25 cellular contexts compared by ENCODE assay signal in the genomic region with DNA sequence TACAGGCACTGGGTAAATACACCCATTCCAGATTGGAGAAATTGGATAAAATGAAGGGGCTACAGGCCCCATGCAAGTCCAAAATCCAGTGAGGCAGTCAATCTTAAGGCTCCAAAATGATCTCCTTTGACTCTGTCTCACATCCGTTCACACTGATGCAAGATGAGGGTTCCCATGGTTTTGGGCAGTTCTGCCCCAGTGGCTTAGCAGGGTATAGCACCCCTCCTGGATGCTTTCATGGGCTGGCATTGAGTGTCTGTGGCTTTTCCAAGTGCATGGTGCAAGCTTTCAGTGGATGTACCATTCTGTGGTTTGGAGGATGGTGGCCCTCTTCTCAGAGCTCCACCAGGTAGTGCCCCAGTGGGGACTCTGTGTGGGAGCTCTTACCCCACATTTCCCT.
DNase-seq lines count a peak whose midpoint lies in the region; ATAC-seq and TF ChIP-seq lines count a peak whose summit lies in the region.
"Had no signal": no experiment of that assay in that cellular context is flagged by ENCODE, and none has a peak within 500 bp of the region (broad histone marks: within the 10 kb centered on the region; RNA-seq: fewer than 3 reads in every experiment).

No MANE protein-coding gene starts in this region.

- TF ChIP-seq RAD21 in HCT116 (IDR thresholded peaks at IDR 0.05; ENCODE audit: low read depth), result no peak

- H3K36me3 ChIP-seq in HCT116 (ENCODE audit: control insufficient read depth in 1 of 2, insufficient read depth in 2 of 2, low read length in 2 of 2) (no peaks in the 10 kb centered on the region), PC-3 (ENCODE audit: low read depth, low read length) (no peaks in the 10 kb centered on the region)

- H3K27ac ChIP-seq in HCT116 (ENCODE audit: low read depth, low read length), result no peak overlapping the region
- H3K27ac ChIP-seq in PC-3 (ENCODE audit: low read length), result no peak overlapping the region
- H3K27ac ChIP-seq: 22Rv1 had no signal

- H3K9me3 ChIP-seq in HCT116 (ENCODE audit: control insufficient read depth in 1 of 2, insufficient read depth in 1 of 2, low read depth in 1 of 2, low read length in 2 of 2) (no peaks in the 10 kb centered on the region), PC-3 (ENCODE audit: low read length) (no peaks in the 10 kb centered on the region)

- RAD21 ChIA-PET in HCT116 (lab: Charles Lee; ENCODE audit: low non-redundant PET in 1 of 2, low total read pairs in 2 of 2, uncharacterized antibody in 2 of 2, unreplicated experiment in 2 of 2), result no interaction called here

- H2AFZ ChIP-seq in HCT116 (ENCODE audit: low read depth, low read length, poor library complexity, severe bottlenecking) (no peak overlapping the region), PC-3 (ENCODE audit: low read length) (no peak overlapping the region)
- H2AFZ ChIP-seq: GM23338 had no signal

- H3K4me2 ChIP-seq in HCT116 (ENCODE audit: low read length) (no peak overlapping the region), PC-3 (ENCODE audit: low read length) (no peak overlapping the region)
- H3K4me2 ChIP-seq: GM23338 had no signal

- H3K9me2 ChIP-seq in HCT116 (ENCODE audit: insufficient read depth), result no peaks in the 10 kb centered on the region
- H3K9me2 ChIP-seq in PC-3 (replicated peaks; ENCODE audit: low read length), result no peaks in the 10 kb centered on the region

- no peak overlapping the region for H3K27ac Mint-ChIP-seq in activated naive CD8-positive, alpha-beta T cell treated with anti-CD3 and anti-CD28 coated beads, Interleukin-2, amount 50 U/mL, for 24 hours
- H3K27ac Mint-ChIP-seq: CD14-positive monocyte, GM23338, IgD-negative memory B cell had no signal

- H3K9ac ChIP-seq in HCT116 (ENCODE audit: low read length) (no peak overlapping the region), PC-3 (ENCODE audit: low read length) (no peak overlapping the region)

- H4K20me1 ChIP-seq in HCT116 (ENCODE audit: insufficient read depth) (no peaks in the 10 kb centered on the region), PC-3 (ENCODE audit: low read length) (no peaks in the 10 kb centered on the region)

- H3K4me3 Mint-ChIP-seq in activated naive CD8-positive, alpha-beta T cell treated with anti-CD3 and anti-CD28 coated beads, Interleukin-2, amount 50 U/mL, for 24 hours, result no peak overlapping the region
- H3K4me3 Mint-ChIP-seq: CD14-positive monocyte, GM23338, IgD-negative memory B cell had no signal

- POLR2A ChIA-PET in HCT116 (lab: Charles Lee) (no interaction called here), PC-3 (lab: Charles Lee; ENCODE audit: unreplicated experiment) (no interaction called here)

- H3K4me1 ChIP-seq in HCT116 (ENCODE audit: control insufficient read depth in 1 of 2, insufficient read depth in 2 of 2, low read length in 2 of 2), result no peaks in the 10 kb centered on the region
- H3K4me1 ChIP-seq in PC-3 (ENCODE audit: insufficient read depth, low read length), result no peaks in the 10 kb centered on the region

- intact Hi-C loops in HCT116 (cut with micrococcal nuclease), result no loop called here
- intact Hi-C loops in PC-3 (cut with micrococcal nuclease), result no loop called here

- H3K27me3 ChIP-seq in HCT116 (ENCODE audit: insufficient read depth, low read length) (no peaks in the 10 kb centered on the region), PC-3 (ENCODE audit: low read length) (no peaks in the 10 kb centered on the region)

- no peaks in the 10 kb centered on the region for H3K4me1 Mint-ChIP-seq in activated naive CD8-positive, alpha-beta T cell treated with anti-CD3 and anti-CD28 coated beads, Interleukin-2, amount 50 U/mL, for 24 hours
- H3K4me1 Mint-ChIP-seq: CD14-positive monocyte, GM23338, IgD-negative memory B cell had no signal

- H3K9me3 Mint-ChIP-seq in activated naive CD8-positive, alpha-beta T cell treated with anti-CD3 and anti-CD28 coated beads, Interleukin-2, amount 50 U/mL, for 24 hours, result peaks cover 18% of the 10 kb centered on the region

- BruUV-seq in HCT116 (replicated peaks; lab: Mats Ljungman, UMichigan), result no TSS peak
- BruUV-seq in PC-3 (replicated peaks; lab: Mats Ljungman, UMichigan), result no TSS peak

- ATAC-seq in HCT116 (peak; percentile 87), PC-3 (no peak)
- ATAC-seq in activated naive CD8-positive, alpha-beta T cell treated with anti-CD3 and anti-CD28 coated beads, Interleukin-2, amount 50 U/mL, for 24 hours, result no peak
- ATAC-seq: GM23338 had no signal

- H3K79me2 ChIP-seq in HCT116 (ENCODE audit: insufficient read depth, low read length) (no peaks in the 10 kb centered on the region), PC-3 (ENCODE audit: low read length) (no peaks in the 10 kb centered on the region)

- no peaks in the 10 kb centered on the region for H3K36me3 Mint-ChIP-seq in activated naive CD8-positive, alpha-beta T cell treated with anti-CD3 and anti-CD28 coated beads, Interleukin-2, amount 50 U/mL, for 24 hours (ENCODE audit: low read depth)
- H3K36me3 Mint-ChIP-seq: CD14-positive monocyte, IgD-negative memory B cell had no signal

- H3K4me3 ChIP-seq in HCT116 (replicated peaks in 1 of 2; ENCODE audit: low read depth in 1 of 2, low read length in 2 of 2), result no peak overlapping the region
- no peak overlapping the region for H3K4me3 ChIP-seq in PC-3 (ENCODE audit: low read length)
- H3K4me3 ChIP-seq: GM23338 had no signal

- TF ChIP-seq CTCF in HCT116 (IDR thresholded peaks at IDR 0.05 in 2 of 3, conservative IDR thresholded peaks at IDR 0.05 in 1 of 3; ENCODE audit: borderline replicate concordance in 1 of 3, insufficient read depth in 1 of 3, low read depth in 2 of 3, low read length in 2 of 3), result peak in 2 of 3 experiments; percentile 45 to 56; a peak in 4 of 6 replicates
- peak; percentile 32; the same call in 1 of the 2 replicates for TF ChIP-seq CTCF in PC-3 (conservative IDR thresholded peaks at IDR 0.05; ENCODE audit: low read depth, low read length)

- DNase-seq in DMS53 (lab: John Stamatoyannopoulos, UW) (peak; percentile 23), DMS53 treated with DMSO at 0.1 percent for 48 hours (lab: John Stamatoyannopoulos, UW; ENCODE audit: unreplicated experiment) (no peak), HCT116 (ENCODE audit: low read depth, low spot score) (no peak), PC-3 (no peak), AG08395 (ENCODE audit: low spot score) (no peak), DMS 273 treated with DMSO at 0.1 percent for 48 hours (lab: John Stamatoyannopoulos, UW) (no peak)
- DNase-seq in activated naive CD8-positive, alpha-beta T cell treated with anti-CD3 and anti-CD28 coated beads, Interleukin-2, amount 50 U/mL, for 24 hours, result no peak
- no peak for DNase-seq in activated CD4-positive, alpha-beta T cell treated with anti-CD3 and anti-CD28 coated beads for 48 hours
- DNase-seq: ACHN, AML-193, GDM1, HCEC 1CT, Karpas-422, NCI-H1092, NCI-H1436, NCI-H187 treated with DMSO at 0.1 percent for 48 hours, NCI-H2107, NCI-H446 treated with DMSO at 0.1 percent for 48 hours, NCI-H526 treated with DMSO at 0.1 percent for 48 hours, OCI-M1, Right ventricle myocardium superior had no signal

- TF ChIP-seq POLR2A in HCT116 (IDR thresholded peaks at IDR 0.05; ENCODE audit: borderline replicate concordance, extremely low read depth, insufficient read depth, insufficient read length), result no peak

- H3F3A ChIP-seq in PC-3 (ENCODE audit: low read length, unreplicated experiment), result no peaks in the 10 kb centered on the region

- CTCF ChIA-PET in HCT116 (lab: Charles Lee) (no interaction called here), PC-3 (lab: Charles Lee) (no interaction called here)

- H3K27me3 Mint-ChIP-seq in activated naive CD8-positive, alpha-beta T cell treated with anti-CD3 and anti-CD28 coated beads, Interleukin-2, amount 50 U/mL, for 24 hours, result no peaks in the 10 kb centered on the region
- H3K27me3 Mint-ChIP-seq: IgD-negative memory B cell had no signal

TF ChIP-seq in HCT116, 20 proteins besides CTCF, POLR2A, EP300 and RAD21:
- TF ChIP-seq CBX3 (IDR thresholded peaks at IDR 0.05; ENCODE audit: low read depth) (no peak), EZH2phosphoT487 (IDR thresholded peaks at IDR 0.05; ENCODE audit: borderline replicate concordance) (no peak)
